In the genomic region with DNA sequence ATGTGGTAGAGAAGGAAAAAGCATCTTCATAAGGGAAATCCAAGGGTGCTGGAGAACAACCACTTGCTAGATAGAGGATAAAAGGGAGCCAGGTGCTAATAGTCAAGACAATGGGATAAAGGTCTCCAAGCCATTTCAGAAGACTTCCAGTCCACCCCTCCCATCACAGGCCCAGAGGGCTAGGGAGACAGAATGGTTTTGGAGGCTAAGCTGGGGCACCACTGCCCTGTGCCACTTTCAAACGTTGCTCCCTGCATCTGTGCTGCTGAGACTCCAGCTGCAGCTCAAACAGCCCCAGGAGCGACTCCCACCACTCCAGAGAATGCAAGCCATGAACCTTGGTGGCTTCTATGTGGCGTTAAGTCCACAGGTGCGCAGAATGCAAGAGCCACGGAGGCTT, we compare ENCODE assay signal across 1 cellular context.
TF ChIP-seq lines count a peak whose summit lies in the region.

No MANE protein-coding gene starts in this region.

TF ChIP-seq in HEK293, 187 proteins besides CTCF, POLR2A, EP300 and RAD21:
- TF ChIP-seq ZNF423 (tag by site-specific recombination; IDR thresholded peaks at IDR 0.05) (no peak), ZNF585B (tag by site-specific recombination; IDR thresholded peaks at IDR 0.05) (peak; percentile 95), SETDB1 (IDR thresholded peaks at IDR 0.05; ENCODE audit: insufficient read length, low read length) (peak; percentile 34)
